In the genomic region with DNA sequence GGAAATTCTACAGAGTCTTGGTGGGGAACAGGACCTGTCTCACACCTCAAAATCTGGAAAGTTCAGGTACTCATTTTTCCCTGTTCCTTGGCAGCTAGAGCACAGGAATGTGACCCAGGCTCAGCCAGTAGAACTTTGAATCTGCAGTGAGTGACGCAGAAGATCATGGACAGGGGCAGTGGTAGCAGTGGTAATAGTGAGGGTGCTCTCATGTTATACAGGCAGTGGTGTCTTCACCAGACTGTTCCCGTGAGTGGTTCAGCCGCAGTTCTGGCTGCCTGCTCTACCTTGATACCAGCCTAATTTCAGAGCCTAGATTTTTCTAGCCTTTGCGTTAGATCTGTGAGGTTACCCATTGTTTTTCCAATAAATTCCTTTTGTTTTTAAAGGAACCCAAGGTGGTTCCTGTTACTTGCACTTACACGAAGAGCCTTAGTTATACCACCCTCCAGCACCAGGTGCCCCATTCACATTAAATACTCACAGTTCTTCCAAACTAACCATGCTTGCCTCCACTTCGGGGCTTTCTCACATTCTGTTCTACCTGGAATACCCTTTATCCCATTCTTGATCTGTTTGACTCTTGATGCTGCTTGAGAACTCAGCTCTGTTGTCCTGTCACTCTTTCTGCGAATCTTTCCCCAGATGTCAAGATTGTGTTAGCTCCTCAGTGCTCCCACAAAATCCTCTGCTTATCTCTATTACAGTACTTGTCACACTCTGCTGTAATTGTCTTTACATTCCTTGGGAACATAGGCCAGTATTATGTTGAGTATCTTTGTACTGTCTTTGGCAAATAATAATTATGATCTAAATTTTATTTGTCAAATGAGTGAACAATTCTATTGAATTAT, we compare ENCODE assay signal across 23 cellular contexts. TPM values are rescaled to one million over a fixed set of nuclear protein-coding genes. Genes with fewer than 3 reads are reported as not detected.
A peak's percentile ranks its signal among the peaks of the same experiment; 100 is the strongest.
DNase-seq lines count a peak whose midpoint lies in the region; ATAC-seq and TF ChIP-seq lines count a peak whose summit lies in the region.
"Had no signal": no experiment of that assay in that cellular context is flagged by ENCODE, and none has a peak within 500 bp of the region (broad histone marks: within the 10 kb centered on the region; RNA-seq: fewer than 3 reads in every experiment).

No MANE protein-coding gene starts in this region.

- H3K36me3 ChIP-seq in HEK293 (ENCODE audit: control insufficient read depth in 2 of 2, insufficient read depth in 1 of 2, low read length in 2 of 2): peaks cover 0 to 18% of the 10 kb centered on the region in 2 experiments; a peak in 1 of 3 replicates
- H3K36me3 ChIP-seq in iPS-18a (ENCODE audit: control insufficient read depth, low read depth, low read length): peaks cover 8% of the 10 kb centered on the region
- peaks cover 7% of the 10 kb centered on the region; the same call in 1 of the 2 replicates for H3K36me3 ChIP-seq in SJCRH30
- H3K36me3 ChIP-seq in testis (ENCODE audit: low read depth, missing control alignments): no peaks in the 10 kb centered on the region
- H3K36me3 ChIP-seq: thoracic aorta had no signal

- H3K9ac ChIP-seq in iPS-18a (ENCODE audit: low read length): no peak overlapping the region

- H3K27ac Mint-ChIP-seq in stimulated activated memory B cell treated with anti-CD40 and anti-IgM and Interleukin-4, amounts not matched to agents 10 μg/mL and 1 μg/mL and 100 μg/mL, for 72 hours: peak overlapping the region; percentile 73
- H3K27ac Mint-ChIP-seq in CD4-positive, alpha-beta T cell: no peak overlapping the region
- no peak overlapping the region for H3K27ac Mint-ChIP-seq in stimulated activated effector memory CD8-positive, alpha-beta T cell treated with anti-CD3 and anti-CD28 coated beads, Interleukin-12 subunit alpha, Interleukin-12 subunit beta, amount 100 ng/mL, for 72 hours
- H3K27ac Mint-ChIP-seq: activated naive CD4-positive, alpha-beta T cell treated with anti-CD3 and anti-CD28 coated beads, Interleukin-2, amount 50 U/mL, for 24 hours; dendritic cell treated with granulocyte-macrophage colony-stimulating factor and Interleukin-4, amounts not matched to agents 40 ng/mL and 50 ng/mL, for 4 days; T-helper 2 cell treated with Interferon-gamma antibody and Interleukin-4, amounts not matched to agents 5 μg/mL and 100 μg/mL, for 36 hours had no signal

- no peak for TF ChIP-seq POLR2A in testis (IDR thresholded peaks at IDR 0.05)

- H3K27ac ChIP-seq in HEK293 (ENCODE audit: extremely low read depth, low read depth, low read length) (no peak overlapping the region), iPS-18a (ENCODE audit: low read length) (peak overlapping the region; percentile 26), SJCRH30 (no peak overlapping the region), testis (no peak overlapping the region)
- no peak overlapping the region for H3K27ac ChIP-seq in CD4-positive, alpha-beta T cell (ENCODE audit: low read depth, low read length)
- H3K27ac ChIP-seq: VCaP had no signal

- TF ChIP-seq CTCF in HEK293 (tag by site-specific recombination; IDR thresholded peaks at IDR 0.05) (no peak), testis (IDR thresholded peaks at IDR 0.05) (no peak)
- TF ChIP-seq CTCF in CD4-positive, alpha-beta T cell (IDR thresholded peaks at IDR 0.05): no peak

- H3K9me3 ChIP-seq in HEK293 (ENCODE audit: control insufficient read depth, insufficient read depth, low read depth, low read length): no peaks in the 10 kb centered on the region
- no peaks in the 10 kb centered on the region for H3K9me3 ChIP-seq in iPS-18a (ENCODE audit: control insufficient read depth, low read depth, low read length)
- no peaks in the 10 kb centered on the region for H3K9me3 ChIP-seq in CD4-positive, alpha-beta T cell (ENCODE audit: control insufficient read depth, low read length)
- H3K9me3 ChIP-seq in SJCRH30 (replicated peaks): no peaks in the 10 kb centered on the region
- H3K9me3 ChIP-seq in testis: no peaks in the 10 kb centered on the region
- H3K9me3 ChIP-seq: thoracic aorta had no signal

- no peaks in the 10 kb centered on the region for H3K27me3 Mint-ChIP-seq in stimulated activated memory B cell treated with anti-CD40 and anti-IgM and Interleukin-4, amounts not matched to agents 10 μg/mL and 1 μg/mL and 100 μg/mL, for 72 hours
- H3K27me3 Mint-ChIP-seq in CD4-positive, alpha-beta T cell: no peaks in the 10 kb centered on the region
- H3K27me3 Mint-ChIP-seq: dendritic cell treated with granulocyte-macrophage colony-stimulating factor and Interleukin-4, amounts not matched to agents 40 ng/mL and 50 ng/mL, for 4 days had no signal

- H3K27me3 ChIP-seq in iPS-18a (ENCODE audit: control insufficient read depth, insufficient read depth, low read length): no peaks in the 10 kb centered on the region
- no peaks in the 10 kb centered on the region for H3K27me3 ChIP-seq in CD4-positive, alpha-beta T cell (ENCODE audit: control insufficient read depth, insufficient read depth, low read length)
- no peaks in the 10 kb centered on the region for H3K27me3 ChIP-seq in SJCRH30
- no peaks in the 10 kb centered on the region for H3K27me3 ChIP-seq in testis

- intact Hi-C loops in CD4-positive, alpha-beta T cell (cut with DNase I, micrococcal nuclease): no loop called here
- intact Hi-C loops in testis (cut with DNase I; ENCODE audit: low total_unique reads): no loop called here

- H3K4me1 ChIP-seq in HEK293 (ENCODE audit: control insufficient read depth, insufficient read depth, low read length) (no peaks in the 10 kb centered on the region), iPS-18a (ENCODE audit: control insufficient read depth, low read depth, low read length) (peaks cover 9% of the 10 kb centered on the region), SJCRH30 (peaks cover 5% of the 10 kb centered on the region; the same call in 1 of the 2 replicates), testis (no peaks in the 10 kb centered on the region)

- 80 to 88% methylated on average over 7 of the region's 7 CpGs for WGBS in testis, 2 donors

- DNase-seq in OCI-M1 (lab: John Stamatoyannopoulos, UW) (peak; percentile 13), SJCRH30 (no peak), testis (no peak)
- no peak for DNase-seq in CD4-positive, alpha-beta T cell
- DNase-seq in stimulated activated effector memory CD8-positive, alpha-beta T cell treated with anti-CD3 and anti-CD28 coated beads, Interleukin-12 subunit alpha, Interleukin-12 subunit beta, amount 100 ng/mL, for 72 hours (ENCODE audit: low spot score in 2 of 2): no peak
- DNase-seq: C1 segment of cervical spinal cord; caudate nucleus; NCI-H1105 treated with DMSO at 0.1 percent for 48 hours; NCI-H2029; NCI-H226; small intestine; stimulated activated CD4-positive, alpha-beta T cell treated with anti-CD3 and anti-CD28 coated beads, Interleukin-2, amount 100 ng/mL, for 48 hours; stimulated activated naive CD4-positive, alpha-beta T cell had no signal

- H3K4me3 ChIP-seq in HEK293 (ENCODE audit: low read depth, low read length) (no peak overlapping the region), iPS-18a (ENCODE audit: low read length) (no peak overlapping the region), SJCRH30 (no peak overlapping the region), testis (no peak overlapping the region)
- H3K4me3 ChIP-seq: lung, thoracic aorta had no signal

- CTCF ChIA-PET in HEK293 (lab: Yijun Ruan, JAX): no interaction called here
- CTCF ChIA-PET in CD4-positive, alpha-beta T cell (lab: Charles Lee): no interaction called here

- peaks cover 86% of the 10 kb centered on the region for H3K4me1 Mint-ChIP-seq in stimulated activated memory B cell treated with anti-CD40 and anti-IgM and Interleukin-4, amounts not matched to agents 10 μg/mL and 1 μg/mL and 100 μg/mL, for 72 hours
- H3K4me1 Mint-ChIP-seq in CD4-positive, alpha-beta T cell (ENCODE audit: low read depth): peaks cover 2% of the 10 kb centered on the region
- peaks cover 10% of the 10 kb centered on the region for H3K4me1 Mint-ChIP-seq in stimulated activated effector memory CD8-positive, alpha-beta T cell treated with anti-CD3 and anti-CD28 coated beads, Interleukin-12 subunit alpha, Interleukin-12 subunit beta, amount 100 ng/mL, for 72 hours

- peaks cover 73% of the 10 kb centered on the region for H3K36me3 Mint-ChIP-seq in stimulated activated memory B cell treated with anti-CD40 and anti-IgM and Interleukin-4, amounts not matched to agents 10 μg/mL and 1 μg/mL and 100 μg/mL, for 72 hours
- H3K36me3 Mint-ChIP-seq in CD4-positive, alpha-beta T cell (ENCODE audit: low read depth): peaks cover 10% of the 10 kb centered on the region
- peaks cover 3% of the 10 kb centered on the region for H3K36me3 Mint-ChIP-seq in stimulated activated effector memory CD8-positive, alpha-beta T cell treated with anti-CD3 and anti-CD28 coated beads, Interleukin-12 subunit alpha, Interleukin-12 subunit beta, amount 100 ng/mL, for 72 hours

- ATAC-seq in stimulated activated memory B cell treated with anti-CD40 and anti-IgM and Interleukin-4, amounts not matched to agents 10 μg/mL and 1 μg/mL and 100 μg/mL, for 72 hours: no peak
- no peak for ATAC-seq in CD4-positive, alpha-beta T cell (ENCODE audit: poor library complexity)
- no peak for ATAC-seq in stimulated activated effector memory CD8-positive, alpha-beta T cell treated with anti-CD3 and anti-CD28 coated beads, Interleukin-12 subunit alpha, Interleukin-12 subunit beta, amount 100 ng/mL, for 72 hours
- ATAC-seq: SK-N-SH treated with all-trans-retinoic acid at 6 μM for 48 hours had no signal

- POLR2A ChIA-PET in HEK293 (lab: Yijun Ruan, JAX): no interaction called here
- POLR2A ChIA-PET in CD4-positive, alpha-beta T cell (lab: Charles Lee): no interaction called here

- H3K9me3 Mint-ChIP-seq in stimulated activated memory B cell treated with anti-CD40 and anti-IgM and Interleukin-4, amounts not matched to agents 10 μg/mL and 1 μg/mL and 100 μg/mL, for 72 hours: peaks cover 7% of the 10 kb centered on the region
- H3K9me3 Mint-ChIP-seq in CD4-positive, alpha-beta T cell: peaks cover 2% of the 10 kb centered on the region
- no peaks in the 10 kb centered on the region for H3K9me3 Mint-ChIP-seq in stimulated activated effector memory CD8-positive, alpha-beta T cell treated with anti-CD3 and anti-CD28 coated beads, Interleukin-12 subunit alpha, Interleukin-12 subunit beta, amount 100 ng/mL, for 72 hours
- H3K9me3 Mint-ChIP-seq: activated naive CD4-positive, alpha-beta T cell treated with anti-CD3 and anti-CD28 coated beads, Interleukin-2, amount 50 U/mL, for 24 hours; dendritic cell treated with granulocyte-macrophage colony-stimulating factor and Interleukin-4, amounts not matched to agents 40 ng/mL and 50 ng/mL, for 4 days had no signal

- H3K4me3 Mint-ChIP-seq in stimulated activated memory B cell treated with anti-CD40 and anti-IgM and Interleukin-4, amounts not matched to agents 10 μg/mL and 1 μg/mL and 100 μg/mL, for 72 hours: peak overlapping the region; percentile 22
- no peak overlapping the region for H3K4me3 Mint-ChIP-seq in CD4-positive, alpha-beta T cell
- H3K4me3 Mint-ChIP-seq in stimulated activated effector memory CD8-positive, alpha-beta T cell treated with anti-CD3 and anti-CD28 coated beads, Interleukin-12 subunit alpha, Interleukin-12 subunit beta, amount 100 ng/mL, for 72 hours: no peak overlapping the region
- H3K4me3 Mint-ChIP-seq: activated naive CD4-positive, alpha-beta T cell treated with anti-CD3 and anti-CD28 coated beads, Interleukin-2, amount 50 U/mL, for 24 hours; dendritic cell treated with granulocyte-macrophage colony-stimulating factor and Interleukin-4, amounts not matched to agents 40 ng/mL and 50 ng/mL, for 4 days; T-helper 2 cell treated with Interferon-gamma antibody and Interleukin-4, amounts not matched to agents 5 μg/mL and 100 μg/mL, for 36 hours had no signal

RNA-seq across cellular contexts. Expression of a gene that starts 47.8 kb away (rescaled TPM):
- 1 to 10 TPM; 4.0 to 4.1 TPM for total RNA-seq in CD4-positive, alpha-beta T cell
- 25.3 and 25.4 TPM in 2 replicates for total RNA-seq in SJCRH30 (2014; rRNA removed; shearing (Covaris generic))
- total RNA-seq in testis: 10 to 100 TPM; 10.5 to 14.7 TPM
- 10.2 TPM for polyA plus RNA-seq in testis (ENCODE audit: insufficient read depth, low read depth, low replicate concordance)
